ENCODE assay signal across 27 cellular contexts in the genomic region with DNA sequence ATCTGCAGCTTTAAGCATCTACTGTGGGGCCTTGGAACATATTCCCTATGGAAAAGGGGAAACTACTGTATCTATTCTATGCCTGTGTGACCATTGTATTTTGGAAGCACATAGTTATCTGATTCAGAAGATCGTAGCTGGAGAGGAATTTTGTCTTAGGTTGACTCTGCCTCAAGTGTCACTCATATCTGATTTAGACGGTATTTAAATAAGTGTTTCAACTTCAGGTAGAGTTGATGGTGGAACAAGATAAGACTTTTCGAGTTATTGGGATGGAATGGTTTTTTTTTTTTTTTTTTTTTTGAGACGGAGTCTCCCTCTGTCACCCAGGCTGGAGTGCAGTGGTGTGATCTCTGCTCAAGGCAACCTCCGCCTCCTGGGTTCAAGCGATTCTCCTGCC.
"Had no signal": no experiment of that assay in that cellular context is flagged by ENCODE, and none has a peak within 500 bp of the region (broad histone marks: within the 10 kb centered on the region; RNA-seq: fewer than 3 reads in every experiment).

No MANE protein-coding gene starts in this region.

- H3K9me3 Mint-ChIP-seq: stimulated activated effector memory CD8-positive, alpha-beta T cell treated with anti-CD3 and anti-CD28 coated beads, Interleukin-12 subunit alpha, Interleukin-12 subunit beta, amount 100 ng/mL, for 72 hours; stimulated activated memory B cell treated with anti-CD40 and anti-IgM and Interleukin-4, amounts not matched to agents 10 μg/mL and 1 μg/mL and 100 μg/mL, for 72 hours; stimulated activated naive B cell treated with anti-CD40 and anti-IgM and Interleukin-4, amounts not matched to agents 10 μg/mL and 1 μg/mL and 100 μg/mL, for 72 hours; stimulated activated naive CD8-positive, alpha-beta T cell treated with anti-CD3 and anti-CD28 coated beads, Interleukin-15, amount 100 ng/mL, for 72 hours; stimulated activated naive CD8-positive, alpha-beta T cell treated with anti-CD3 and anti-CD28 coated beads, Interleukin-15, Interleukin-2, amounts not matched to agents 100 ng/mL and 50 ng/mL, for 24 hours had no signal

- DNase-seq: stimulated activated CD4-positive, alpha-beta T cell treated with anti-CD3 and anti-CD28 coated beads, Interleukin-2, amount 100 ng/mL, for 48 hours; stimulated activated CD4-positive, alpha-beta T cell treated with anti-CD3 and anti-CD28 coated beads, Interleukin-4, amount 100 ng/mL, for 1 hour; stimulated activated CD4-positive, alpha-beta T cell treated with anti-CD3 and anti-CD28 coated beads, Interleukin-4, amount 100 ng/mL, for 24 hours; stimulated activated CD4-positive, alpha-beta T cell treated with anti-CD3 and anti-CD28 coated beads, Interleukin-4, amount 100 ng/mL, for 4 hours; stimulated activated CD8-positive, alpha-beta memory T cell treated with anti-CD3 and anti-CD28 coated beads, Interleukin-4, amount 100 ng/mL, for 48 hours; stimulated activated naive B cell treated with anti-CD40 and anti-IgM and Interleukin-4, amounts not matched to agents 10 μg/mL and 1 μg/mL and 100 μg/mL, for 72 hours; stimulated activated naive CD4-positive, alpha-beta T cell; stimulated activated naive CD4-positive, alpha-beta T cell treated with Interleukin-2 at 50 U/mL for 16 hours; stimulated activated naive CD8-positive, alpha-beta T cell treated with anti-CD3 and anti-CD28 coated beads, Interleukin-15, amount 100 ng/mL, for 72 hours; stimulated activated naive CD8-positive, alpha-beta T cell treated with anti-CD3 and anti-CD28 coated beads, Interleukin-15, Interleukin-2, amounts not matched to agents 100 U/mL and 50 U/mL, for 24 hours; stomach; substantia nigra; testis; thyroid gland; tibial artery; transverse colon; upper lobe of left lung; upper lobe of right lung; uterus had no signal

- H3K36me3 ChIP-seq: stomach, suprapubic skin, thoracic aorta, thyroid gland, tibial artery, tibial nerve, transverse colon, upper lobe of left lung, upper lobe of right lung, uterus, vagina had no signal

- H3K27ac ChIP-seq: stomach, suprapubic skin, testis, thoracic aorta, thyroid gland, tibial artery, tibial nerve, transverse colon, upper lobe of left lung, upper lobe of right lung, uterus, vagina had no signal

- H3K4me3 Mint-ChIP-seq: stimulated activated effector memory CD8-positive, alpha-beta T cell treated with anti-CD3 and anti-CD28 coated beads, Interleukin-12 subunit alpha, Interleukin-12 subunit beta, amount 100 ng/mL, for 72 hours; stimulated activated memory B cell treated with anti-CD40 and anti-IgM and Interleukin-4, amounts not matched to agents 10 μg/mL and 1 μg/mL and 100 μg/mL, for 72 hours; stimulated activated naive B cell treated with anti-CD40 and anti-IgM and Interleukin-4, amounts not matched to agents 10 μg/mL and 1 μg/mL and 100 μg/mL, for 72 hours; stimulated activated naive CD8-positive, alpha-beta T cell treated with anti-CD3 and anti-CD28 coated beads, Interleukin-15, amount 100 ng/mL, for 72 hours; stimulated activated naive CD8-positive, alpha-beta T cell treated with anti-CD3 and anti-CD28 coated beads, Interleukin-15, Interleukin-2, amounts not matched to agents 100 ng/mL and 50 ng/mL, for 24 hours; type B pancreatic cell had no signal

- H3K4me1 ChIP-seq: testis, tibial artery, tibial nerve, upper lobe of left lung, upper lobe of right lung, uterus, vagina had no signal

- ATAC-seq: stimulated activated effector memory CD8-positive, alpha-beta T cell treated with anti-CD3 and anti-CD28 coated beads, Interleukin-12 subunit alpha, Interleukin-12 subunit beta, amount 100 ng/mL, for 72 hours; stimulated activated memory B cell treated with anti-CD40 and anti-IgM and Interleukin-4, amounts not matched to agents 10 μg/mL and 1 μg/mL and 100 μg/mL, for 72 hours; stimulated activated naive B cell treated with anti-CD40 and anti-IgM and Interleukin-4, amounts not matched to agents 10 μg/mL and 1 μg/mL and 100 μg/mL, for 72 hours; stimulated activated naive CD8-positive, alpha-beta T cell treated with anti-CD3 and anti-CD28 coated beads, Interleukin-15, amount 100 ng/mL, for 72 hours; stimulated activated naive CD8-positive, alpha-beta T cell treated with anti-CD3 and anti-CD28 coated beads, Interleukin-15, Interleukin-2, amounts not matched to agents 100 U/mL and 50 U/mL, for 24 hours; upper lobe of right lung had no signal

- H3K27ac Mint-ChIP-seq: stimulated activated effector memory CD8-positive, alpha-beta T cell treated with anti-CD3 and anti-CD28 coated beads, Interleukin-12 subunit alpha, Interleukin-12 subunit beta, amount 100 ng/mL, for 72 hours; stimulated activated memory B cell treated with anti-CD40 and anti-IgM and Interleukin-4, amounts not matched to agents 10 μg/mL and 1 μg/mL and 100 μg/mL, for 72 hours; stimulated activated naive B cell treated with anti-CD40 and anti-IgM and Interleukin-4, amounts not matched to agents 10 μg/mL and 1 μg/mL and 100 μg/mL, for 72 hours; stimulated activated naive CD8-positive, alpha-beta T cell treated with anti-CD3 and anti-CD28 coated beads, Interleukin-15, amount 100 ng/mL, for 72 hours; stimulated activated naive CD8-positive, alpha-beta T cell treated with anti-CD3 and anti-CD28 coated beads, Interleukin-15, Interleukin-2, amounts not matched to agents 100 ng/mL and 50 ng/mL, for 24 hours; type B pancreatic cell had no signal

- H3K36me3 Mint-ChIP-seq: stimulated activated effector memory CD8-positive, alpha-beta T cell treated with anti-CD3 and anti-CD28 coated beads, Interleukin-12 subunit alpha, Interleukin-12 subunit beta, amount 100 ng/mL, for 72 hours; stimulated activated memory B cell treated with anti-CD40 and anti-IgM and Interleukin-4, amounts not matched to agents 10 μg/mL and 1 μg/mL and 100 μg/mL, for 72 hours; stimulated activated naive B cell treated with anti-CD40 and anti-IgM and Interleukin-4, amounts not matched to agents 10 μg/mL and 1 μg/mL and 100 μg/mL, for 72 hours; type B pancreatic cell had no signal

- H3K4me1 Mint-ChIP-seq: stimulated activated memory B cell treated with anti-CD40 and anti-IgM and Interleukin-4, amounts not matched to agents 10 μg/mL and 1 μg/mL and 100 μg/mL, for 72 hours; stimulated activated naive CD8-positive, alpha-beta T cell treated with anti-CD3 and anti-CD28 coated beads, Interleukin-15, amount 100 ng/mL, for 72 hours had no signal

- H3K27me3 ChIP-seq: stomach, suprapubic skin, testis, thyroid gland, tibial artery, tibial nerve, transverse colon, upper lobe of left lung, upper lobe of right lung, uterus, vagina had no signal

- H3K27me3 Mint-ChIP-seq: stimulated activated memory B cell treated with anti-CD40 and anti-IgM and Interleukin-4, amounts not matched to agents 10 μg/mL and 1 μg/mL and 100 μg/mL, for 72 hours; stimulated activated naive CD8-positive, alpha-beta T cell treated with anti-CD3 and anti-CD28 coated beads, Interleukin-15, amount 100 ng/mL, for 72 hours; stimulated activated naive CD8-positive, alpha-beta T cell treated with anti-CD3 and anti-CD28 coated beads, Interleukin-15, Interleukin-2, amounts not matched to agents 100 ng/mL and 50 ng/mL, for 24 hours; type B pancreatic cell had no signal

- H3K9me3 ChIP-seq: stomach, suprapubic skin, testis, thoracic aorta, thyroid gland, tibial artery, tibial nerve, transverse colon, upper lobe of left lung, upper lobe of right lung, uterus, vagina had no signal

- H3K4me3 ChIP-seq: stomach, suprapubic skin, testis, thoracic aorta, thyroid gland, tibial artery, tibial nerve, transverse colon, upper lobe of left lung, upper lobe of right lung, uterus, vagina had no signal
